20 cellular contexts compared by ENCODE assay signal in genomic region chr15:83569341-83569740, GRCh38.
A peak's percentile ranks its signal among the peaks of the same experiment; 100 is the strongest.
DNase-seq lines count a peak whose midpoint lies in the region; ATAC-seq, FAIRE-seq and TF ChIP-seq lines count a peak whose summit lies in the region.
"Had no signal": no experiment of that assay in that cellular context is flagged by ENCODE, and none has a peak within 500 bp of the region (broad histone marks: within the 10 kb centered on the region; RNA-seq: fewer than 3 reads in every experiment).

No MANE protein-coding gene starts in this region.

- no peaks in the 10 kb centered on the region for H3K79me2 ChIP-seq in HepG2 (ENCODE audit: insufficient read depth, low read length)
- no peaks in the 10 kb centered on the region for H3K79me2 ChIP-seq in K562 (ENCODE audit: control insufficient read depth, insufficient read depth, low read length)

- H3K4me3 ChIP-seq in HepG2 (replicated peaks in 1 of 3; ENCODE audit: insufficient read depth in 1 of 3, low read depth in 2 of 3, low read length in 3 of 3): no peak overlapping the region
- no peak overlapping the region for H3K4me3 ChIP-seq in right lobe of liver
- H3K4me3 ChIP-seq in K562: no peak overlapping the region
- H3K4me3 ChIP-seq: BLaER1 had no signal

- H3K4me2 ChIP-seq in HepG2 (ENCODE audit: low read depth, low read length) (no peak overlapping the region), K562 (ENCODE audit: insufficient read depth, low read length) (no peak overlapping the region)
- H3K4me2 ChIP-seq: BLaER1 had no signal

- H3K36me3 ChIP-seq in HepG2 (replicated peaks in 1 of 2; ENCODE audit: control insufficient read depth in 1 of 2, insufficient read depth in 2 of 2, low read length in 2 of 2): no peaks in the 10 kb centered on the region
- no peaks in the 10 kb centered on the region for H3K36me3 ChIP-seq in right lobe of liver
- H3K36me3 ChIP-seq in K562 (ENCODE audit: control insufficient read depth, insufficient read depth, low read length): no peaks in the 10 kb centered on the region
- H3K36me3 ChIP-seq: BE2C, BLaER1 had no signal

- FAIRE-seq in HepG2 (lab: Jason Lieb, UNC): no peak
- no peak for FAIRE-seq in K562 (lab: Jason Lieb, UNC)
- peak; percentile 56 for FAIRE-seq in frontal cortex (lab: Jason Lieb, UNC)
- FAIRE-seq: G401.6, GM12891, GM19239 had no signal

- H3K9ac ChIP-seq in HepG2 (ENCODE audit: insufficient read depth, low read depth, low read length) (no peak overlapping the region), K562 (ENCODE audit: insufficient read depth in 1 of 2, low read depth in 2 of 2, low read length in 2 of 2) (no peak overlapping the region)
- H3K9ac ChIP-seq: BLaER1 had no signal

- TF ChIP-seq POLR2A in HepG2 (IDR thresholded peaks at IDR 0.05; ENCODE audit: insufficient read depth in 1 of 2, low read depth in 2 of 2, low read length in 2 of 2) (no peak), right lobe of liver (IDR thresholded peaks at IDR 0.05) (no peak), K562 (conservative IDR thresholded peaks at IDR 0.05) (no peak)

- CTCF ChIA-PET in HepG2 (lab: Yijun Ruan, JAX; ENCODE audit: low intra/inter-chr PET ratio, low total read pairs): no interaction called here
- CTCF ChIA-PET in K562 (lab: Yijun Ruan, JAX; ENCODE audit: low intra/inter-chr PET ratio): interaction anchor here (1.5 kb wide), 1 partner anchor 131 kb away, joined by 4 read pairs; no protein-coding TSS in a partner anchor

- BruUV-seq in HepG2 (replicated peaks; lab: Mats Ljungman, UMichigan) (no TSS peak), K562 (replicated peaks; lab: Mats Ljungman, UMichigan) (no TSS peak)

- POLR2A ChIA-PET in HepG2 (lab: Yijun Ruan, JAX): no interaction called here
- POLR2A ChIA-PET in K562 (lab: Yijun Ruan, JAX): no interaction called here

- H3K9me1 ChIP-seq in K562 (ENCODE audit: control insufficient read depth, insufficient read depth, low read length): no peaks in the 10 kb centered on the region

- no peak for ATAC-seq in HepG2
- ATAC-seq in right lobe of liver: no peak
- ATAC-seq in K562: no peak

- H2AFZ ChIP-seq in HepG2 (ENCODE audit: low read length) (no peak overlapping the region), K562 (ENCODE audit: low read depth, low read length) (no peak overlapping the region)

- no peaks in the 10 kb centered on the region for H3K4me1 ChIP-seq in HepG2 (ENCODE audit: insufficient read depth, low read length)
- no peaks in the 10 kb centered on the region for H3K4me1 ChIP-seq in right lobe of liver
- H3K4me1 ChIP-seq in K562 (replicated peaks in 1 of 2; ENCODE audit: control insufficient read depth in 2 of 2, insufficient read depth in 2 of 2, low read length in 2 of 2): no peaks in the 10 kb centered on the region
- H3K4me1 ChIP-seq: BE2C had no signal

- TF ChIP-seq RAD21 in HepG2 (CRISPR knock-in tag; IDR thresholded peaks at IDR 0.05) (no peak), K562 (CRISPR knock-in tag; conservative IDR thresholded peaks at IDR 0.05 in 1 of 2, IDR thresholded peaks at IDR 0.05 in 1 of 2) (no peak)

- H3K27ac ChIP-seq in HepG2 (ENCODE audit: extremely low read length, insufficient read depth, low read length) (no peak overlapping the region), right lobe of liver (no peak overlapping the region), K562 (ENCODE audit: extremely low read depth, low read depth, low read length) (no peak overlapping the region)
- H3K27ac ChIP-seq: 22Rv1, BLaER1 had no signal

- H4K20me1 ChIP-seq in HepG2 (ENCODE audit: insufficient read depth, low read length) (no peaks in the 10 kb centered on the region), K562 (replicated peaks; ENCODE audit: control insufficient read depth, insufficient read depth, low read length) (peaks cover 3% of the 10 kb centered on the region; the same call in 1 of the 2 replicates)
- H4K20me1 ChIP-seq: BLaER1 had no signal

- H3K27me3 ChIP-seq in HepG2 (ENCODE audit: control insufficient read depth in 1 of 2, insufficient read depth in 2 of 2, low read length in 2 of 2) (no peaks in the 10 kb centered on the region), right lobe of liver (no peaks in the 10 kb centered on the region), K562 (ENCODE audit: control insufficient read depth in 2 of 2, insufficient read depth in 2 of 2, low read length in 2 of 2) (no peaks in the 10 kb centered on the region)
- H3K27me3 ChIP-seq: BE2C, BLaER1 had no signal

- H3K9me3 ChIP-seq in HepG2 (ENCODE audit: low read length): no peaks in the 10 kb centered on the region
- H3K9me3 ChIP-seq in right lobe of liver: no peaks in the 10 kb centered on the region
- no peaks in the 10 kb centered on the region for H3K9me3 ChIP-seq in K562 (replicated peaks; ENCODE audit: control insufficient read depth, insufficient read depth, low read depth, low read length)
- H3K9me3 ChIP-seq: BE2C, BLaER1 had no signal

- TF ChIP-seq EP300 in HepG2 (IDR thresholded peaks at IDR 0.05; ENCODE audit: low read depth in 2 of 2, low read length in 2 of 2): no peak
- no peak for TF ChIP-seq EP300 in HepG2 (CRISPR knock-in tag; IDR thresholded peaks at IDR 0.05; ENCODE audit: borderline replicate concordance)
- TF ChIP-seq EP300 in K562 (IDR thresholded peaks at IDR 0.05; ENCODE audit: low read length): no peak

- in situ Hi-C loops in HepG2 (cut with HindIII; ENCODE audit: extremely low pct_ligation_motif_present, low pct_unique_long_range_greater_than_20kb) (loop anchor here (10.0 to 25.0 kb wide), 2 partner anchors 265 to 468 kb away; no protein-coding TSS in a partner anchor), K562 (cut with MboI) (no loop called here)

- DNase-seq in HepG2 (ENCODE audit: low spot score) (no peak), right lobe of liver (no peak), K562 (ENCODE audit: extremely low read depth in 1 of 4, low spot score in 3 of 4) (no peak), frontal cortex (ENCODE audit: low spot score in 2 of 2) (no peak), DMS 273 (lab: John Stamatoyannopoulos, UW; ENCODE audit: unreplicated experiment) (no peak), mesenteric fat pad (ENCODE audit: low spot score) (no peak)
- DNase-seq: ACHN; BE2C; C1 segment of cervical spinal cord; CD4-positive, alpha-beta memory T cell; CD4-positive, CD25-positive, alpha-beta regulatory T cell; CD8-positive, alpha-beta memory T cell; COR-L47; DMS79 treated with DMSO at 0.1 percent for 48 hours; GF-D8 had no signal

- intact Hi-C loops in HepG2 (cut with micrococcal nuclease; ENCODE audit: unreplicated experiment): no loop called here
- intact Hi-C loops in right lobe of liver (cut with DNase I): no loop called here
- intact Hi-C loops in K562 (cut with micrococcal nuclease): loop anchor here (10.0 kb wide), 1 partner anchor 455 kb away; no protein-coding TSS in a partner anchor

- TF ChIP-seq CTCF in HepG2 (CRISPR knock-in tag; IDR thresholded peaks at IDR 0.05) (no peak), right lobe of liver (IDR thresholded peaks at IDR 0.05) (no peak), K562 (IDR thresholded peaks at IDR 0.05 in 2 of 3, conservative IDR thresholded peaks at IDR 0.05 in 1 of 3; ENCODE audit: insufficient read depth in 2 of 3, low read depth in 1 of 3, low read length in 3 of 3) (no peak)

TF ChIP-seq in HepG2, 621 proteins besides CTCF, POLR2A, EP300 and RAD21:
- TF ChIP-seq MAFF (IDR thresholded peaks at IDR 0.05; ENCODE audit: low read depth, low read length) (peak; percentile 28; the same call in 1 of the 2 replicates), SRSF1 (optimal IDR thresholded peaks at IDR 0.05; ENCODE audit: low read depth, low read length) (no peak), MAFK (conservative IDR thresholded peaks at IDR 0.05 in 1 of 2, IDR thresholded peaks at IDR 0.05 in 1 of 2; ENCODE audit: low read length in 2 of 2) (peak in 1 of 2 experiments; percentile 65; a peak in 2 of 4 replicates)

TF ChIP-seq in K562, 482 proteins besides CTCF, POLR2A, EP300 and RAD21:
- TF ChIP-seq CEBPZ (IDR thresholded peaks at IDR 0.05; ENCODE audit: borderline replicate concordance, low read depth, low read length): no peak
- TF ChIP-seq BRCA1 (IDR thresholded peaks at IDR 0.05): no peak
- TF ChIP-seq BRCA1 (CRISPR knock-in tag; IDR thresholded peaks at IDR 0.05): no peak
- no peak for TF ChIP-seq PRPF4 (IDR thresholded peaks at IDR 0.05; ENCODE audit: insufficient read depth, low read depth, low read length, poor library complexity, severe bottlenecking)
- 0 out of 2 replicates have a peak, but pooled peaks have one; percentile 5 for TF ChIP-seq MAFG (tag; conservative IDR thresholded peaks at IDR 0.05)
- TF ChIP-seq MAFF (IDR thresholded peaks at IDR 0.05; ENCODE audit: low read length): peak; percentile 2; the same call in 1 of the 2 replicates
- peak; percentile 28; the same call in 1 of the 2 replicates for TF ChIP-seq C11orf30 (IDR thresholded peaks at IDR 0.05; ENCODE audit: low read depth)
- TF ChIP-seq ZNF511 (CRISPR knock-in tag; IDR thresholded peaks at IDR 0.05): no peak
- TF ChIP-seq ZNF316 (IDR thresholded peaks at IDR 0.05): peak; percentile 72
TF ChIP-seq in K562: peak in this region for 4.

Comparison
In these comparisons a context has a peak if more than half of its experiments do, and no peak if none do; other contexts are left out.
1. Of the 241 proteins assayed by ChIP-seq in both HepG2 and K562: peak only in HepG2: none; only in K562: MAFG; in both: MAFF; in neither: 238; mixed calls (peak in some experiments, not most) for 1.